ENCODE assay signal across 19 cellular contexts in the genomic region with DNA sequence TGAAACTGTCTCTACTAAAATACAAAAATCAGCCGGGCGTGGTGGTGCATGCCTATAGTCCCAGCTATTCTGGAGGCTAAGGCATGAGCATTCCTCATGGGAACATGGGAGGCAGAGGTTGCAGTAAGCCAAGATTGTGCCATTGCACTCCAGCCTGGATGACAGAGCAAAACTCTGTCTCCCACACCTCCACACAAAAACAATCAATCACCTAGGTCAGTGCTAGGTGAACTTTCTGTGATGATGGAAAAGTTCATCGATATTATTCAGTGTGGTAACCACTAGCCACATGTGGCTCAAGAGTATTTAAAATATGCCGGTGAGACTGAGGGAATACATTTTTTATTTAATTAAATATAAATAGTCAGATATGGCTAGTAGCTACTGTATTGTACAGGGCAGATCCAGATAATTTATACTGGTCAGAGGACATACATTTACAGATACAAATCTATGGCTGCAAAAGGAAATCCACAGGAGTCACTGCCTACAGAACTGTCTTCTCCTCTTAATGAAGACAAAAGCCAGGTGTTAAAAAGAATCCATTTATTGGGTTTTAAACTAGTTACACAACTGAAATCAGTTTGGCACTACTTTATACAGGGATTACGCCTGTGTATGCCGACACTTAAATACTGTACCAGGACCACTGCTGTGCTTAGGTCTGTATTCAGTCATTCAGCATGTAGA. TPM values are rescaled to one million over a fixed set of nuclear protein-coding genes. Genes with fewer than 3 reads are reported as not detected.
A peak's percentile ranks its signal among the peaks of the same experiment; 100 is the strongest.
DNase-seq lines count a peak whose midpoint lies in the region; ATAC-seq and TF ChIP-seq lines count a peak whose summit lies in the region.
"Had no signal": no experiment of that assay in that cellular context is flagged by ENCODE, and none has a peak within 500 bp of the region (broad histone marks: within the 10 kb centered on the region; RNA-seq: fewer than 3 reads in every experiment).

No MANE protein-coding gene starts in this region.

- no peak overlapping the region for H3K27ac ChIP-seq in naive thymus-derived CD4-positive, alpha-beta T cell (ENCODE audit: low read depth, low read length)
- H3K27ac ChIP-seq in PC-3 (ENCODE audit: low read length): no peak overlapping the region
- H3K27ac ChIP-seq: 22Rv1, A549, BLaER1 had no signal

- intact Hi-C loops in naive thymus-derived CD4-positive, alpha-beta T cell (cut with micrococcal nuclease): no loop called here
- intact Hi-C loops in PC-3 (cut with micrococcal nuclease): no loop called here

- H3K36me3 Mint-ChIP-seq in activated naive CD8-positive, alpha-beta T cell: peaks cover 18% of the 10 kb centered on the region
- H3K36me3 Mint-ChIP-seq in activated naive CD8-positive, alpha-beta T cell treated with anti-CD3 and anti-CD28 coated beads for 36 hours: peaks cover 19% of the 10 kb centered on the region
- peaks cover 9 to 40% (median 16%) of the 10 kb centered on the region in 5 donors for H3K36me3 Mint-ChIP-seq in naive thymus-derived CD4-positive, alpha-beta T cell

- H3K27me3 Mint-ChIP-seq in activated naive CD8-positive, alpha-beta T cell: no peaks in the 10 kb centered on the region
- H3K27me3 Mint-ChIP-seq in activated naive CD8-positive, alpha-beta T cell treated with anti-CD3 and anti-CD28 coated beads for 36 hours: no peaks in the 10 kb centered on the region
- H3K27me3 Mint-ChIP-seq in naive thymus-derived CD4-positive, alpha-beta T cell: no peaks in the 10 kb centered on the region
- H3K27me3 Mint-ChIP-seq: CD4-positive, alpha-beta memory T cell; IgD-negative memory B cell had no signal

- H3K27me3 ChIP-seq in naive thymus-derived CD4-positive, alpha-beta T cell (ENCODE audit: control insufficient read depth in 2 of 2, insufficient read depth in 2 of 2, low read length in 2 of 2): no peaks in the 10 kb centered on the region
- H3K27me3 ChIP-seq in PC-3 (ENCODE audit: low read length): no peaks in the 10 kb centered on the region
- H3K27me3 ChIP-seq: BLaER1 had no signal

- H3K36me3 ChIP-seq in naive thymus-derived CD4-positive, alpha-beta T cell (ENCODE audit: control insufficient read depth in 2 of 3, insufficient read depth in 3 of 3, low read length in 3 of 3): peaks cover 0 to 25% (median 7%) of the 10 kb centered on the region in 3 experiments
- peaks cover 26% of the 10 kb centered on the region for H3K36me3 ChIP-seq in PC-3 (ENCODE audit: low read depth, low read length)

- H3K4me1 Mint-ChIP-seq in activated naive CD8-positive, alpha-beta T cell (ENCODE audit: low read depth): peaks cover 16% of the 10 kb centered on the region
- peaks cover 7% of the 10 kb centered on the region for H3K4me1 Mint-ChIP-seq in activated naive CD8-positive, alpha-beta T cell treated with anti-CD3 and anti-CD28 coated beads for 36 hours
- peaks cover 6 to 32% (median 22%) of the 10 kb centered on the region in 7 donors for H3K4me1 Mint-ChIP-seq in naive thymus-derived CD4-positive, alpha-beta T cell
- H3K4me1 Mint-ChIP-seq: CD14-positive monocyte had no signal

- TF ChIP-seq CTCF in PC-3 (conservative IDR thresholded peaks at IDR 0.05; ENCODE audit: low read depth, low read length): no peak
- no peak for TF ChIP-seq CTCF in GM10266 (IDR thresholded peaks at IDR 0.05; ENCODE audit: control insufficient read depth, insufficient read depth, low read depth, missing control alignments)

- CTCF ChIA-PET in naive thymus-derived CD4-positive, alpha-beta T cell (lab: Charles Lee): no interaction called here
- CTCF ChIA-PET in PC-3 (lab: Charles Lee): no interaction called here

- H3K9me3 Mint-ChIP-seq in activated naive CD8-positive, alpha-beta T cell (ENCODE audit: low read depth): no peaks in the 10 kb centered on the region
- no peaks in the 10 kb centered on the region for H3K9me3 Mint-ChIP-seq in activated naive CD8-positive, alpha-beta T cell treated with anti-CD3 and anti-CD28 coated beads for 36 hours
- H3K9me3 Mint-ChIP-seq in naive thymus-derived CD4-positive, alpha-beta T cell: no peaks in the 10 kb centered on the region
- H3K9me3 Mint-ChIP-seq: CD14-positive monocyte; CD4-positive, alpha-beta memory T cell; IgD-negative memory B cell had no signal

- H3K27ac Mint-ChIP-seq in activated naive CD8-positive, alpha-beta T cell: peak overlapping the region; percentile 34
- H3K27ac Mint-ChIP-seq in activated naive CD8-positive, alpha-beta T cell treated with anti-CD3 and anti-CD28 coated beads for 36 hours: no peak overlapping the region
- peak overlapping the region in 5 of 9 donors; percentile 72 to 95 (median 75) for H3K27ac Mint-ChIP-seq in naive thymus-derived CD4-positive, alpha-beta T cell

- H3K4me3 Mint-ChIP-seq in activated naive CD8-positive, alpha-beta T cell: no peak overlapping the region
- H3K4me3 Mint-ChIP-seq in activated naive CD8-positive, alpha-beta T cell treated with anti-CD3 and anti-CD28 coated beads for 36 hours: no peak overlapping the region
- no peak overlapping the region for H3K4me3 Mint-ChIP-seq in naive thymus-derived CD4-positive, alpha-beta T cell
- H3K4me3 Mint-ChIP-seq: CD14-positive monocyte; CD4-positive, alpha-beta memory T cell; IgD-negative memory B cell had no signal

- no peak overlapping the region for H3K4me2 ChIP-seq in PC-3 (ENCODE audit: low read length)
- H3K4me2 ChIP-seq: A549, BLaER1 had no signal

- H2AFZ ChIP-seq in PC-3 (ENCODE audit: low read length): no peak overlapping the region

- H4K20me1 ChIP-seq in PC-3 (ENCODE audit: low read length): no peaks in the 10 kb centered on the region
- H4K20me1 ChIP-seq: BLaER1 had no signal

- BruUV-seq in PC-3 (replicated peaks; lab: Mats Ljungman, UMichigan): no TSS peak

- H3K9me3 ChIP-seq in naive thymus-derived CD4-positive, alpha-beta T cell (ENCODE audit: control insufficient read depth in 2 of 3, low read length in 3 of 3): no peaks in the 10 kb centered on the region
- H3K9me3 ChIP-seq in PC-3 (ENCODE audit: low read length): no peaks in the 10 kb centered on the region
- H3K9me3 ChIP-seq: A549 had no signal

- H3F3A ChIP-seq in PC-3 (ENCODE audit: low read length, unreplicated experiment): no peaks in the 10 kb centered on the region

- POLR2A ChIA-PET in naive thymus-derived CD4-positive, alpha-beta T cell (lab: Charles Lee): no interaction called here
- POLR2A ChIA-PET in PC-3 (lab: Charles Lee; ENCODE audit: unreplicated experiment): no interaction called here

- no peaks in the 10 kb centered on the region for H3K9me2 ChIP-seq in PC-3 (replicated peaks; ENCODE audit: low read length)

- DNase-seq in activated naive CD8-positive, alpha-beta T cell treated with anti-CD3 and anti-CD28 coated beads for 36 hours: no peak
- DNase-seq in SK-N-DZ (ENCODE audit: low spot score) (peak; percentile 89), amniotic epithelial cell (ENCODE audit: low read depth) (peak; percentile 11), NCI-H82 treated with DMSO at 0.1 percent for 48 hours (lab: John Stamatoyannopoulos, UW; ENCODE audit: unreplicated experiment) (no peak), PC-3 (no peak), GM10266 (ENCODE audit: extremely low spot score) (no peak)
- DNase-seq in naive thymus-derived CD4-positive, alpha-beta T cell: no peak
- DNase-seq: CD4-positive, alpha-beta memory T cell; DMS153; DMS79; GDM1; GOT3; H7 had no signal

- no peak overlapping the region for H3K4me3 ChIP-seq in naive thymus-derived CD4-positive, alpha-beta T cell (ENCODE audit: low read length)
- H3K4me3 ChIP-seq in PC-3 (ENCODE audit: low read length): no peak overlapping the region
- H3K4me3 ChIP-seq: A549, BLaER1 had no signal

- H3K4me1 ChIP-seq in naive thymus-derived CD4-positive, alpha-beta T cell (ENCODE audit: control insufficient read depth in 2 of 2, insufficient read depth in 2 of 2, low read length in 2 of 2): peaks cover 0 to 15% of the 10 kb centered on the region in 2 donors
- H3K4me1 ChIP-seq in PC-3 (ENCODE audit: insufficient read depth, low read length): no peaks in the 10 kb centered on the region
- H3K4me1 ChIP-seq: A549, BLaER1 had no signal

- no peaks in the 10 kb centered on the region for H3K79me2 ChIP-seq in PC-3 (ENCODE audit: low read length)

- ATAC-seq in naive thymus-derived CD4-positive, alpha-beta T cell: no peak
- no peak for ATAC-seq in PC-3
- ATAC-seq: A549 had no signal

- H3K9ac ChIP-seq in PC-3 (ENCODE audit: low read length): no peak overlapping the region
- H3K9ac ChIP-seq: BLaER1 had no signal

RNA-seq across cellular contexts. Expression of a gene that starts 3.9 kb away (rescaled TPM):
- total RNA-seq in activated naive CD8-positive, alpha-beta T cell treated with anti-CD3 and anti-CD28 coated beads for 36 hours: 1 to 10 TPM; 1.4 to 1.8 TPM
- polyA plus RNA-seq in SK-N-DZ (2014; cell fraction: cytosol; rRNA removed): 3.2 and 4.2 TPM in 2 replicates
- 3.3 and 5.1 TPM in 2 replicates for polyA plus RNA-seq in SK-N-DZ (2014; cell fraction: nucleus; rRNA removed)
- total RNA-seq in naive thymus-derived CD4-positive, alpha-beta T cell: 1 to 10 TPM; 2.9 to 5.0 (median 3.1) TPM
- polyA plus RNA-seq in naive thymus-derived CD4-positive, alpha-beta T cell: under 1 TPM in 1 of 2 donors, not detected in 1; 0.12 TPM
- 1.5 and 2.4 TPM in 2 replicates for total RNA-seq in PC-3 (2014; rRNA removed)
- polyA plus RNA-seq: CD14-positive monocyte; CD4-positive, alpha-beta memory T cell had no signal

Comparison
In these comparisons a context has a peak if more than half of its experiments do, and no peak if none do; other contexts are left out.
1. DNase-seq: peak in SK-N-DZ (single experiment) and amniotic epithelial cell (single experiment); none in activated naive CD8-positive, alpha-beta T cell treated with anti-CD3 and anti-CD28 coated beads for 36 hours (single experiment), naive thymus-derived CD4-positive, alpha-beta T cell (0 of 9), NCI-H82 treated with DMSO at 0.1 percent for 48 hours (single experiment), PC-3 (single experiment) and GM10266 (single experiment).